8 cellular contexts compared by ENCODE assay signal in genomic region chr2:48589170-48589767, GRCh38. TPM values are rescaled to one million over a fixed set of nuclear protein-coding genes. Genes with fewer than 3 reads are reported as not detected.
A peak's percentile ranks its signal among the peaks of the same experiment; 100 is the strongest.
DNase-seq lines count a peak whose midpoint lies in the region; ATAC-seq and TF ChIP-seq lines count a peak whose summit lies in the region.

No MANE protein-coding gene starts in this region.

- no peak overlapping the region for H2BK120ac ChIP-seq in mesendoderm (ENCODE audit: low read depth, low read length)

- no CpG with 5 or more reads among the region's 5 CpGs for WGBS in mesendoderm (ENCODE audit: extremely low coverage, insufficient coverage, low lambda C conversion rate)

- no TSS peak for BruUV-seq in A673 (replicated peaks; lab: Mats Ljungman, UMichigan)

- CTCF ChIA-PET in A673 (lab: Charles Lee), result no interaction called here

- no peaks in the 10 kb centered on the region for H3K79me1 ChIP-seq in mesendoderm (ENCODE audit: low read length)

- H2BK5ac ChIP-seq in mesendoderm (ENCODE audit: low read length), result no peak overlapping the region

- H3K36me3 ChIP-seq in A673 (ENCODE audit: insufficient read depth, low read length, poor library complexity, severe bottlenecking) (no peaks in the 10 kb centered on the region), mesendoderm (ENCODE audit: control insufficient read depth, insufficient read depth, low read length) (no peaks in the 10 kb centered on the region)

- no peak overlapping the region for H4K8ac ChIP-seq in mesendoderm (ENCODE audit: low read depth, low read length)

- no peak for ATAC-seq in GM19467 (IDR thresholded peaks at IDR 0.05; ENCODE audit: unreplicated experiment)
- ATAC-seq in GM21529 (IDR thresholded peaks at IDR 0.05; ENCODE audit: unreplicated experiment), result no peak

- no peaks in the 10 kb centered on the region for H3K79me2 ChIP-seq in mesendoderm (ENCODE audit: control insufficient read depth, insufficient read depth, low read length)

- DNase-seq in A673 (ENCODE audit: low spot score) (peak; percentile 48), GM12865 (ENCODE audit: low read depth) (peak; percentile 11), NCI-H748 (lab: John Stamatoyannopoulos, UW; ENCODE audit: unreplicated experiment) (peak; percentile 40), coronary artery (ENCODE audit: low spot score) (no peak), mesendoderm (peak; percentile 32)
- DNase-seq in activated T-cell treated with anti-CD3 and anti-CD28 coated beads, Interleukin-2, amount 50 U/mL, for 48 hours, result no peak

- no peak overlapping the region for H3K23ac ChIP-seq in mesendoderm (ENCODE audit: low read length)

- H3K4me3 ChIP-seq in A673 (ENCODE audit: low read depth, low read length, poor library complexity, severe bottlenecking) (no peak overlapping the region), GM12865 (ENCODE audit: low read depth, low read length) (no peak overlapping the region), coronary artery (no peak overlapping the region), mesendoderm (ENCODE audit: low read length) (no peak overlapping the region)

- no peak overlapping the region for H3K9ac ChIP-seq in mesendoderm (ENCODE audit: low read length)

- H3K9me3 ChIP-seq in A673 (ENCODE audit: low read depth, low read length, poor library complexity, severe bottlenecking), result no peaks in the 10 kb centered on the region

- H3K27me3 ChIP-seq in A673 (replicated peaks; ENCODE audit: insufficient read depth, low read depth, low read length, poor library complexity) (no peaks in the 10 kb centered on the region), mesendoderm (ENCODE audit: insufficient read depth, low read length, poor library complexity) (no peaks in the 10 kb centered on the region)

- TF ChIP-seq CTCF in A673 (conservative IDR thresholded peaks at IDR 0.05; ENCODE audit: low read depth, low read length) (peak; percentile 80), GM12865 (IDR thresholded peaks at IDR 0.05; ENCODE audit: insufficient read depth, low read depth, low read length, missing control alignments) (peak; percentile 44), coronary artery (IDR thresholded peaks at IDR 0.05) (peak; percentile 66)

- no peak overlapping the region for H4K5ac ChIP-seq in mesendoderm (ENCODE audit: low read length)

- POLR2A ChIA-PET in A673 (lab: Charles Lee; ENCODE audit: low non-redundant PET), result no interaction called here

- H3K18ac ChIP-seq in mesendoderm (ENCODE audit: low read length), result no peak overlapping the region

- H3K27ac ChIP-seq in A673 (ENCODE audit: low read depth, low read length, poor library complexity, severe bottlenecking) (no peak overlapping the region), coronary artery (no peak overlapping the region), mesendoderm (ENCODE audit: low read depth, low read length) (no peak overlapping the region)

- H3K56ac ChIP-seq in mesendoderm (ENCODE audit: low read length), result peak overlapping the region; percentile 10

- H2AK5ac ChIP-seq in mesendoderm (ENCODE audit: low read length), result no peak overlapping the region

- H3K4ac ChIP-seq in mesendoderm (ENCODE audit: low read depth, low read length), result no peak overlapping the region

- H3K4me2 ChIP-seq in mesendoderm (ENCODE audit: low read length), result no peak overlapping the region

- intact Hi-C loops in A673 (cut with micrococcal nuclease; ENCODE audit: unreplicated experiment), result loop anchor here (10.0 kb wide), 1 partner anchor 114 kb away; no protein-coding TSS in a partner anchor

- H2BK15ac ChIP-seq in mesendoderm (replicated peaks; ENCODE audit: low read depth), result no peak overlapping the region

- H3K4me1 ChIP-seq in A673 (ENCODE audit: insufficient read depth, low read length, poor library complexity, severe bottlenecking) (no peaks in the 10 kb centered on the region), mesendoderm (ENCODE audit: control insufficient read depth, low read depth, low read length) (no peaks in the 10 kb centered on the region)

RNA-seq across cellular contexts. Expression of gene GTF2A1L, which starts 28.4 kb away (rescaled TPM):
- total RNA-seq in A673 (2021), result 0.26 TPM in 1 of 2 replicates, not detected in the other
- 0.03 TPM for polyA plus RNA-seq in mesendoderm (2013, experiment 1 of 2)
- not detected for polyA plus RNA-seq in mesendoderm (2013, experiment 2 of 2)

RNA-seq across cellular contexts. Expression of gene STON1, which starts 59.3 kb away (rescaled TPM):
- 1.1 and 1.9 TPM in 2 replicates for total RNA-seq in A673 (2021)
- 1.1 TPM for polyA plus RNA-seq in mesendoderm (2013, experiment 1 of 2)
- 1.1 TPM for polyA plus RNA-seq in mesendoderm (2013, experiment 2 of 2)

Comparison
In these comparisons a context has a peak if more than half of its experiments do, and no peak if none do; other contexts are left out.
1. DNase-seq: peak in A673 (single experiment), GM12865 (single experiment), NCI-H748 (single experiment) and mesendoderm (single experiment); none in coronary artery (single experiment) and activated T-cell treated with anti-CD3 and anti-CD28 coated beads, Interleukin-2, amount 50 U/mL, for 48 hours (0 of 2).
2. Peak in every context shown above with its lines, with median percentiles within 50 percentile points of each other: CTCF ChIP-seq.